Comparison of ENCODE assay signal across 14 cellular contexts in genomic region chr2:165621086-165621560, GRCh38.
A peak's percentile ranks its signal among the peaks of the same experiment; 100 is the strongest.
DNase-seq lines count a peak whose midpoint lies in the region; TF ChIP-seq lines count a peak whose summit lies in the region.
"Had no signal": no experiment of that assay in that cellular context is flagged by ENCODE, and none has a peak within 500 bp of the region (broad histone marks: within the 10 kb centered on the region; RNA-seq: fewer than 3 reads in every experiment).

No MANE protein-coding gene starts in this region.

- in situ Hi-C loops in astrocyte of the spinal cord (cut with HindIII; ENCODE audit: low sequenced_read_pairs), result no loop called here

- no peaks in the 10 kb centered on the region for H3K27me3 ChIP-seq in tibial artery
- H3K27me3 ChIP-seq: left lung had no signal

- no peak for TF ChIP-seq CTCF in astrocyte of the spinal cord (IDR thresholded peaks at IDR 0.05; ENCODE audit: low read depth, low read length)
- no peak for TF ChIP-seq CTCF in tibial artery (IDR thresholded peaks at IDR 0.05)

- intact Hi-C loops in tibial artery (cut with DNase I; ENCODE audit: low total_unique reads), result no loop called here

- no peaks in the 10 kb centered on the region for H3K36me3 ChIP-seq in tibial artery
- H3K36me3 ChIP-seq: left lung had no signal

- H3K9me3 ChIP-seq in tibial artery, result no peaks in the 10 kb centered on the region
- H3K9me3 ChIP-seq: left lung, psoas muscle had no signal

- H3K4me3 ChIP-seq in astrocyte of the spinal cord (ENCODE audit: low read depth, low read length) (no peak overlapping the region), tibial artery (no peak overlapping the region)
- H3K4me3 ChIP-seq: left lung, psoas muscle had no signal

- H3K4me1 ChIP-seq in tibial artery, result peaks cover 0 to 14% (median 4%) of the 10 kb centered on the region in 4 donors
- H3K4me1 ChIP-seq: left lung, psoas muscle had no signal

- H3K27ac ChIP-seq in tibial artery, result peak overlapping the region; percentile 1 to 2
- H3K27ac ChIP-seq: left lung, psoas muscle had no signal

- DNase-seq in NCI-H2196 (lab: John Stamatoyannopoulos, UW; ENCODE audit: unreplicated experiment) (peak; percentile 17), NCI-H2196 treated with DMSO at 0.1 percent for 48 hours (lab: John Stamatoyannopoulos, UW; ENCODE audit: unreplicated experiment) (no peak), astrocyte of the spinal cord (ENCODE audit: low read depth, low spot score) (peak; percentile 84), kidney glomerular epithelial cell (lab: John Stamatoyannopoulos, UW) (peak; percentile 77), tibial artery (peak in 1 of 2 donors; percentile 29), activated gamma-delta T cell treated with Interleukin-2 at 50 U/mL for 16 hours (no peak), NCI-H510A treated with DMSO at 0.1 percent for 48 hours (lab: John Stamatoyannopoulos, UW) (no peak), midbrain (lab: John Stamatoyannopoulos, UW) (no peak)
- DNase-seq: activated T-cell treated with anti-CD3 and anti-CD28 coated beads for 4 hours, caudate nucleus, foreskin melanocyte, left lung, psoas muscle, RPMI8226 had no signal

Comparison
In these comparisons a context has a peak if more than half of its experiments do, and no peak if none do; other contexts are left out.
1. DNase-seq: peak in NCI-H2196 (single experiment), astrocyte of the spinal cord (single experiment) and kidney glomerular epithelial cell (single experiment); none in NCI-H2196 treated with DMSO at 0.1 percent for 48 hours (single experiment), activated gamma-delta T cell treated with Interleukin-2 at 50 U/mL for 16 hours (single experiment), NCI-H510A treated with DMSO at 0.1 percent for 48 hours (single experiment) and midbrain (single experiment).